Comparison of ENCODE assay signal across 8 cellular contexts in the genomic region with DNA sequence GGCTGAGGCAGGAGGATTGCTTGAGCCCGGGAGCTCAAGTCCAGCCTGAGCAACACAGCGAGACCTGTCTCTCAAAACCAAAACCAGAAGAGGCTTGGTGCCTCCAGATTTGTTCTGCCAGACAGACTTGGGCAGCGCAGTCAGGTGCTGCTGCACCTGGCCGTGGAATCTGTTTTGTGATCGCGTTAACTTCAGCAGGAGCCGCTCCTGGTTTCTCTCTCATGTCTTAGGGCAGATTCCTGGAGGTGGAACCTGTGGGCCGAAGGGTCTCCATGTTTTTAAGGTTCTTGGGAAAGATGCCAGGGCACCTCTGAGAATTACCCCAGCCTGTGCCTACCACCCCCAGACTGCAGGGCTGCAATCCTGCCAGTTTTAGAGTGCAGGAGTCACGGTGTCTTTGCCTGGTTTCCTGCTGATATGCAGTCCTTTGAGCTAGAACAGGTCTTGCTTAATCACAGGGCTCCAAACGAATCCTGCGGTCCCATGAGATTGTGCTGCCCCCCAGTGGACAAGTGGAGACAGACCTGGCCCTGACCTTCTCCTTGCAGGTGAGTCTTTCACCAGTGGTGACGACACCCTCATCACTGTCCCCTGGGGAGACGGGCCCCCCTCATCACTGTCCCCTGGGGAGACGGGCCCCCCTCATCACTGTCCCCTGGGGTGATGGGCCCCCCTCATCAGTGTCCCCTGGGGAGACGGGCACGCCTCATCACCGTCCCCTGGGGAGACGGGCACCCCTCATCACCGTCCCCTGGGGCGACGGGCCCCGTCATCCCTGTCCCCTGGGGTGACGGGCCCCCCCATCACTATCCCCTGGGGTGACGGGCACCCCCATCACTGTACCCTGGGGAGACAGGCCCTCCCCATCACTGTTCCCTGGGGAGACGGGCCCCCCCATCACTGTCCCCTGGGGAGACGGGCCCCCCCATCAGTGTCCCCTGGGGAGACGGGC. TPM values are rescaled to one million over a fixed set of nuclear protein-coding genes. Genes with fewer than 3 reads are reported as not detected.
DNase-seq lines count a peak whose midpoint lies in the region; ATAC-seq and TF ChIP-seq lines count a peak whose summit lies in the region.

No MANE protein-coding gene starts in this region.

- POLR2A ChIA-PET in Caco-2 (lab: Charles Lee), result interaction anchor here (1.0 kb wide), 1 partner anchor 51 kb away, joined by 4 read pairs; a partner anchor contains a TSS

- H3K36me3 Mint-ChIP-seq in Caco-2 (ENCODE audit: insufficient read depth, unreplicated experiment), result peaks cover 14% of the 10 kb centered on the region

- DNase-seq in Caco-2 (peak; percentile 85 to 91), HCEC 1CT (peak; percentile 74), NCI-H2081 (lab: John Stamatoyannopoulos, UW) (peak; percentile 88), T1000 (lab: John Stamatoyannopoulos, UW) (peak; percentile 66), astrocyte of the cerebellum (ENCODE audit: low read depth) (peak; percentile 80), hepatocyte (ENCODE audit: low spot score) (peak; percentile 92), skeletal muscle cell (ENCODE audit: low read depth) (peak; percentile 56)

- H4K20me1 ChIP-seq in hepatocyte (ENCODE audit: insufficient read depth, poor library complexity, severe bottlenecking), result peaks cover 3% of the 10 kb centered on the region

- no peaks in the 10 kb centered on the region for H3K27me3 Mint-ChIP-seq in Caco-2 (ENCODE audit: insufficient read depth, unreplicated experiment)

- H3K27ac ChIP-seq in hepatocyte, result peak overlapping the region; percentile 45

- TF ChIP-seq CTCF in Caco-2 (IDR thresholded peaks at IDR 0.05; ENCODE audit: insufficient read depth in 1 of 2, low read depth in 1 of 2, low read length in 1 of 2, severe bottlenecking in 1 of 2, unreplicated experiment in 1 of 2), result peak; percentile 79 to 83
- TF ChIP-seq CTCF in astrocyte of the cerebellum (IDR thresholded peaks at IDR 0.05; ENCODE audit: low read depth, low read length, missing control alignments), result peak; percentile 90
- peak; percentile 89 for TF ChIP-seq CTCF in hepatocyte (IDR thresholded peaks at IDR 0.05; ENCODE audit: poor library complexity)

- CTCF ChIA-PET in Caco-2 (lab: Charles Lee), result interaction anchor here (0.6 to 1.9 kb wide), 19 partner anchors 9 to 306 kb away, joined by 3 to 13 read pairs (median 4); a partner anchor contains a TSS

- H3K9me2 ChIP-seq in hepatocyte (replicated peaks; ENCODE audit: insufficient read depth), result no peaks in the 10 kb centered on the region

- no peaks in the 10 kb centered on the region for H3K4me1 Mint-ChIP-seq in Caco-2 (ENCODE audit: low read depth, unreplicated experiment)

- H3K4me3 ChIP-seq in Caco-2 (ENCODE audit: low read depth, low read length) (no peak overlapping the region), astrocyte of the cerebellum (ENCODE audit: low read depth, low read length) (no peak overlapping the region), hepatocyte (no peak overlapping the region), skeletal muscle cell (ENCODE audit: low read depth, low read length) (no peak overlapping the region)

- intact Hi-C loops in Caco-2 (cut with micrococcal nuclease; ENCODE audit: unreplicated experiment), result loop anchor here (1.0 kb wide), 2 partner anchors 18 to 149 kb away; no protein-coding TSS in a partner anchor

- H2AFZ ChIP-seq in hepatocyte, result no peak overlapping the region

- no peaks in the 10 kb centered on the region for H3K36me3 ChIP-seq in Caco-2 (ENCODE audit: control insufficient read depth, insufficient read depth, low read length)
- H3K36me3 ChIP-seq in hepatocyte (replicated peaks; ENCODE audit: insufficient read depth, low read depth), result no peaks in the 10 kb centered on the region

- H3K4me1 ChIP-seq in Caco-2, result no peaks in the 10 kb centered on the region
- no peaks in the 10 kb centered on the region for H3K4me1 ChIP-seq in hepatocyte (ENCODE audit: insufficient read depth)

- peak overlapping the region; percentile 49 for H3K4me2 ChIP-seq in hepatocyte

- H3K9me3 Mint-ChIP-seq in Caco-2 (ENCODE audit: unreplicated experiment), result no peaks in the 10 kb centered on the region

- H3K9me3 ChIP-seq in Caco-2 (no peaks in the 10 kb centered on the region), hepatocyte (ENCODE audit: low read depth) (no peaks in the 10 kb centered on the region)

- WGBS in hepatocyte (ENCODE audit: low lambda C conversion rate, missing lambda C conversion rate), result 56% methylated on average over 11 of the region's 27 CpGs

- no peak overlapping the region for H3K27ac Mint-ChIP-seq in Caco-2 (ENCODE audit: unreplicated experiment)

- H3K79me2 ChIP-seq in hepatocyte, result peaks cover 5% of the 10 kb centered on the region

- in situ Hi-C loops in astrocyte of the cerebellum (cut with HindIII; ENCODE audit: low sequenced_read_pairs), result no loop called here

- H3K27me3 ChIP-seq in Caco-2 (replicated peaks; ENCODE audit: control insufficient read depth, insufficient read depth, low read length), result no peaks in the 10 kb centered on the region
- no peaks in the 10 kb centered on the region for H3K27me3 ChIP-seq in hepatocyte

- H3K4me3 Mint-ChIP-seq in Caco-2 (ENCODE audit: unreplicated experiment), result no peak overlapping the region

- BruUV-seq in Caco-2 (replicated peaks; lab: Mats Ljungman, UMichigan), result no TSS peak

- no peak for ATAC-seq in GM18907 (IDR thresholded peaks at IDR 0.05; ENCODE audit: unreplicated experiment)

RNA-seq across cellular contexts. Expression of a gene that starts 37.6 kb away (rescaled TPM):
- total RNA-seq in Caco-2 (2022), result 58.1 and 60.0 TPM in 2 replicates
- 31.9 and 41.1 TPM in 2 replicates for total RNA-seq in hepatocyte
- polyA plus RNA-seq in hepatocyte, result 53.1 and 54.5 TPM in 2 replicates

RNA-seq across cellular contexts. Expression of a gene that starts 46.1 kb away (rescaled TPM):
- total RNA-seq in Caco-2 (2022), result 0.86 and 0.91 TPM in 2 replicates
- 0.52 TPM in 1 of 2 replicates, not detected in the other for total RNA-seq in hepatocyte
- 0.76 and 1.2 TPM in 2 replicates for polyA plus RNA-seq in hepatocyte

RNA-seq across cellular contexts. Expression of a gene that starts 51.4 kb away (rescaled TPM):
- total RNA-seq in Caco-2 (2022), result 41.6 and 43.6 TPM in 2 replicates
- 21.1 and 35.9 TPM in 2 replicates for total RNA-seq in hepatocyte
- polyA plus RNA-seq in hepatocyte, result 23.6 and 27.3 TPM in 2 replicates
